9 cellular contexts compared by ENCODE assay signal in genomic region chr3:156681003-156681402, GRCh38. TPM values are rescaled to one million over a fixed set of nuclear protein-coding genes. Genes with fewer than 3 reads are reported as not detected.
DNase-seq lines count a peak whose midpoint lies in the region; ATAC-seq and TF ChIP-seq lines count a peak whose summit lies in the region.
"Had no signal": no experiment of that assay in that cellular context is flagged by ENCODE, and none has a peak within 500 bp of the region (broad histone marks: within the 10 kb centered on the region; RNA-seq: fewer than 3 reads in every experiment).

No MANE protein-coding gene starts in this region.

- H3K27ac ChIP-seq in KMS-11: peak overlapping the region; percentile 87

- H3K4me1 Mint-ChIP-seq in progenitor cell of endocrine pancreas (ENCODE audit: low read depth): peaks cover 58% of the 10 kb centered on the region

- no peak overlapping the region for H3K4me3 Mint-ChIP-seq in progenitor cell of endocrine pancreas (ENCODE audit: low read depth)

- ATAC-seq in GM21786 (IDR thresholded peaks at IDR 0.05; ENCODE audit: unreplicated experiment): peak; percentile 74

- H3K79me2 ChIP-seq in KMS-11 (ENCODE audit: insufficient read depth, low read depth): peaks cover 100% of the 10 kb centered on the region

- H3K4me3 ChIP-seq in KMS-11 (IDR thresholded peaks at IDR 0.05; ENCODE audit: insufficient read depth, low read depth, low read length) (peak overlapping the region; percentile 70), fibroblast of mammary gland (ENCODE audit: control insufficient read depth, low read depth, low read length) (no peak overlapping the region)

- DNase-seq in SHP77 (lab: John Stamatoyannopoulos, UW) (peak; percentile 32 to 40), SHP77 treated with DMSO at 0.1 percent for 48 hours (lab: John Stamatoyannopoulos, UW) (no peak), SIG-M5 (lab: John Stamatoyannopoulos, UW) (peak; percentile 28), fibroblast of mammary gland (ENCODE audit: low read depth) (peak; percentile 92), progenitor cell of endocrine pancreas (ENCODE audit: low spot score, unreplicated experiment) (no peak), NCI-H1436 (lab: John Stamatoyannopoulos, UW) (no peak)
- DNase-seq: gastrocnemius medialis had no signal

- no peaks in the 10 kb centered on the region for H3K27me3 Mint-ChIP-seq in progenitor cell of endocrine pancreas

- no peak for TF ChIP-seq CTCF in KMS-11 (conservative IDR thresholded peaks at IDR 0.05; ENCODE audit: low read depth, low read length)
- no peak for TF ChIP-seq CTCF in fibroblast of mammary gland (conservative IDR thresholded peaks at IDR 0.05; ENCODE audit: control insufficient read depth, insufficient read depth, low read depth, low read length)
- TF ChIP-seq CTCF in progenitor cell of endocrine pancreas (IDR thresholded peaks at IDR 0.05; ENCODE audit: unreplicated experiment): no peak

- H3K27ac Mint-ChIP-seq in progenitor cell of endocrine pancreas: peak overlapping the region; percentile 63

- peaks cover 93% of the 10 kb centered on the region for H4K20me1 ChIP-seq in KMS-11 (ENCODE audit: insufficient read depth)

- H3K4me1 ChIP-seq in KMS-11 (ENCODE audit: low read depth, poor library complexity, severe bottlenecking): peaks cover 95% of the 10 kb centered on the region

- no peaks in the 10 kb centered on the region for H3K27me3 ChIP-seq in KMS-11 (ENCODE audit: insufficient read depth, low read depth)
- H3K27me3 ChIP-seq: gastrocnemius medialis had no signal

- H3K9me3 Mint-ChIP-seq in progenitor cell of endocrine pancreas (ENCODE audit: low read depth): no peaks in the 10 kb centered on the region

- H3K9ac ChIP-seq in KMS-11: peak overlapping the region; percentile 30; the same call in 1 of the 2 replicates

- H2AFZ ChIP-seq in KMS-11 (ENCODE audit: low read depth): no peak overlapping the region

- H3K36me3 ChIP-seq in KMS-11 (ENCODE audit: insufficient read depth): peaks cover 34% of the 10 kb centered on the region

- H3K4me2 ChIP-seq in KMS-11: peak overlapping the region; percentile 96

- peaks cover 22% of the 10 kb centered on the region for H3K36me3 Mint-ChIP-seq in progenitor cell of endocrine pancreas (ENCODE audit: insufficient read depth)

RNA-seq across cellular contexts. Expression of gene TIPARP, which starts 6.6 kb away (rescaled TPM):
- total RNA-seq in progenitor cell of endocrine pancreas: 32.1 and 38.6 TPM in 2 replicates

Comparison
In these comparisons a context has a peak if more than half of its experiments do, and no peak if none do; other contexts are left out.
1. DNase-seq: peak in SHP77 (2 of 2), SIG-M5 (single experiment) and fibroblast of mammary gland (single experiment); none in SHP77 treated with DMSO at 0.1 percent for 48 hours (single experiment), progenitor cell of endocrine pancreas (single experiment) and NCI-H1436 (single experiment).